In genomic region chr3:16266714-16267113, GRCh38 we compare ENCODE assay signal across 10 cellular contexts. TPM values are rescaled to one million over a fixed set of nuclear protein-coding genes. Genes with fewer than 3 reads are reported as not detected.
DNase-seq lines count a peak whose midpoint lies in the region; ATAC-seq and TF ChIP-seq lines count a peak whose summit lies in the region.
"Had no signal": no experiment of that assay in that cellular context is flagged by ENCODE, and none has a peak within 500 bp of the region (broad histone marks: within the 10 kb centered on the region; RNA-seq: fewer than 3 reads in every experiment).

No MANE protein-coding gene starts in this region.

- TF ChIP-seq CTCF in SU-DHL-6 (IDR thresholded peaks at IDR 0.05; ENCODE audit: insufficient read depth, low read length, poor library complexity, severe bottlenecking) = no peak
- TF ChIP-seq CTCF in esophagus muscularis mucosa (IDR thresholded peaks at IDR 0.05) = no peak

- no peak for TF ChIP-seq POLR2A in esophagus muscularis mucosa (IDR thresholded peaks at IDR 0.05; ENCODE audit: low read depth)

- H3K9me3 Mint-ChIP-seq in activated CD4-positive, alpha-beta T cell treated with anti-CD3 and anti-CD28 coated beads, Interleukin-2, amount 10 ng/mL, durations not matched to agents 7 days and 5 days = no peaks in the 10 kb centered on the region

- peak overlapping the region; percentile 85 for H3K4me2 ChIP-seq in SU-DHL-6 (ENCODE audit: low read depth, low read length, poor library complexity, severe bottlenecking)
- peak overlapping the region; percentile 96 for H3K4me2 ChIP-seq in skeletal muscle satellite cell (ENCODE audit: low read length)

- H3K27me3 Mint-ChIP-seq in activated CD4-positive, alpha-beta T cell treated with anti-CD3 and anti-CD28 coated beads, Interleukin-2, amount 10 ng/mL, durations not matched to agents 7 days and 5 days = no peaks in the 10 kb centered on the region

- TF ChIP-seq EP300 in esophagus muscularis mucosa (IDR thresholded peaks at IDR 0.05) = no peak

- H3K36me3 Mint-ChIP-seq in activated CD4-positive, alpha-beta T cell treated with anti-CD3 and anti-CD28 coated beads, Interleukin-2, amount 10 ng/mL, durations not matched to agents 7 days and 5 days (ENCODE audit: low read depth) = peaks cover 15% of the 10 kb centered on the region

- POLR2A ChIA-PET in activated CD4-positive, alpha-beta T cell treated with anti-CD3 and anti-CD28 coated beads, Interleukin-2, amount 10 ng/mL, durations not matched to agents 7 days and 5 days (lab: Charles Lee) = no interaction called here

- H3K9ac ChIP-seq in SU-DHL-6 (ENCODE audit: low read length) = peak overlapping the region; percentile 69; the same call in 1 of the 2 replicates
- no peak overlapping the region for H3K9ac ChIP-seq in skeletal muscle satellite cell (ENCODE audit: low read depth, low read length)

- H3K27ac Mint-ChIP-seq in activated CD4-positive, alpha-beta T cell treated with anti-CD3 and anti-CD28 coated beads, Interleukin-2, amount 10 ng/mL, durations not matched to agents 7 days and 5 days = peak overlapping the region; percentile 98

- ATAC-seq in GM19023 (IDR thresholded peaks at IDR 0.05; ENCODE audit: unreplicated experiment) = no peak

- peak overlapping the region; percentile 75 for H3K4me3 ChIP-seq in SU-DHL-6 (ENCODE audit: insufficient read depth, low read length, poor library complexity, severe bottlenecking)
- no peak overlapping the region for H3K4me3 ChIP-seq in esophagus muscularis mucosa
- no peak overlapping the region for H3K4me3 ChIP-seq in skeletal muscle satellite cell (ENCODE audit: low read length)

- H3K9me2 ChIP-seq in SU-DHL-6 (replicated peaks; ENCODE audit: insufficient read depth, low read length) = no peaks in the 10 kb centered on the region

- peaks cover 6% of the 10 kb centered on the region; the same call in 1 of the 2 replicates for H3F3A ChIP-seq in SU-DHL-6 (ENCODE audit: insufficient read depth)

- no peak overlapping the region for H2AFZ ChIP-seq in SU-DHL-6 (ENCODE audit: low read depth, low read length, severe bottlenecking)

- intact Hi-C loops in esophagus muscularis mucosa (cut with DNase I) = no loop called here

- CTCF ChIA-PET in activated CD4-positive, alpha-beta T cell treated with anti-CD3 and anti-CD28 coated beads, Interleukin-2, amount 10 ng/mL, durations not matched to agents 7 days and 5 days (lab: Charles Lee) = interaction anchor here (0.7 to 5.6 kb wide), 4 partner anchors 20 to 54 kb away, joined by 3 to 42 read pairs (median 4); no protein-coding TSS in a partner anchor

- H3K4me1 ChIP-seq in esophagus muscularis mucosa (peaks cover 38 to 63% (median 59%) of the 10 kb centered on the region in 4 donors), skeletal muscle satellite cell (ENCODE audit: control insufficient read depth, insufficient read depth, low read length) (peaks cover 16% of the 10 kb centered on the region)

- H3K4me1 Mint-ChIP-seq in activated CD4-positive, alpha-beta T cell treated with anti-CD3 and anti-CD28 coated beads, Interleukin-2, amount 10 ng/mL, durations not matched to agents 7 days and 5 days = peaks cover 40% of the 10 kb centered on the region

- H3K36me3 ChIP-seq in SU-DHL-6 (ENCODE audit: low read length) (peaks cover 8% of the 10 kb centered on the region; the same call in 1 of the 2 replicates), esophagus muscularis mucosa (peaks cover 6 to 32% (median 24%) of the 10 kb centered on the region in 4 donors), skeletal muscle satellite cell (ENCODE audit: insufficient read depth, low read length) (peaks cover under 1% of the 10 kb centered on the region)

- H3K27me3 ChIP-seq in SU-DHL-6 (ENCODE audit: low read length) = no peaks in the 10 kb centered on the region
- H3K27me3 ChIP-seq in esophagus muscularis mucosa = no peaks in the 10 kb centered on the region
- no peaks in the 10 kb centered on the region for H3K27me3 ChIP-seq in skeletal muscle satellite cell (ENCODE audit: control insufficient read depth, insufficient read depth, low read length)

- H3K79me2 ChIP-seq in SU-DHL-6 (ENCODE audit: insufficient read depth, low read length) = peaks cover 58% of the 10 kb centered on the region

- H3K4me3 Mint-ChIP-seq in activated CD4-positive, alpha-beta T cell treated with anti-CD3 and anti-CD28 coated beads, Interleukin-2, amount 10 ng/mL, durations not matched to agents 7 days and 5 days = peak overlapping the region; percentile 99

- DNase-seq in activated CD4-positive, alpha-beta T cell treated with anti-CD3 and anti-CD28 coated beads, Interleukin-2, amount 10 ng/mL, durations not matched to agents 7 days and 5 days = no peak
- DNase-seq in activated CD4-positive, alpha-beta T cell treated with anti-CD3 and anti-CD28 coated beads for 1 hour = no peak
- no peak for DNase-seq in esophagus muscularis mucosa (ENCODE audit: extremely low spot score)
- no peak for DNase-seq in NCI-H187 treated with DMSO at 0.1 percent for 48 hours (lab: John Stamatoyannopoulos, UW)
- DNase-seq in COLO829 (ENCODE audit: low spot score) = no peak
- DNase-seq: MV-4-11; stimulated activated CD4-positive, alpha-beta T cell treated with anti-CD3 and anti-CD28 coated beads, Interleukin-1b, Interleukin-23, amount 100 ng/mL, for 48 hours had no signal

- WGBS in esophagus muscularis mucosa = 76% methylated on average over 3 of the region's 3 CpGs

- H3K27ac ChIP-seq in SU-DHL-6 (ENCODE audit: low read depth, low read length) = no peak overlapping the region
- H3K27ac ChIP-seq in esophagus muscularis mucosa (replicated peaks in 1 of 4) = peak overlapping the region; percentile 13 to 94 (median 66)

- H4K20me1 ChIP-seq in SU-DHL-6 (ENCODE audit: low read depth, low read length) = no peaks in the 10 kb centered on the region

- no peaks in the 10 kb centered on the region for H3K9me3 ChIP-seq in SU-DHL-6 (ENCODE audit: insufficient read depth, low read length)
- H3K9me3 ChIP-seq in esophagus muscularis mucosa = no peaks in the 10 kb centered on the region
- H3K9me3 ChIP-seq in skeletal muscle satellite cell (replicated peaks; ENCODE audit: low read length) = no peaks in the 10 kb centered on the region

RNA-seq across cellular contexts. Expression of gene OXNAD1, which starts 1.7 kb away (rescaled TPM):
- 10 to 100 TPM; 64.0 to 70.4 TPM for total RNA-seq in activated CD4-positive, alpha-beta T cell treated with anti-CD3 and anti-CD28 coated beads, Interleukin-2, amount 10 ng/mL, durations not matched to agents 7 days and 5 days
- 10 to 100 TPM in 2 of 4 donors, 1 to 10 TPM in 2; 6.7 to 13.3 (median 10.2) TPM for total RNA-seq in esophagus muscularis mucosa
- 13.5 and 16.0 TPM in 2 replicates for total RNA-seq in skeletal muscle satellite cell (2012; rRNA removed)

RNA-seq across cellular contexts. Expression of gene DPH3, which starts 2.0 kb away (rescaled TPM):
- 10 to 100 TPM; 12.6 to 14.4 TPM for total RNA-seq in activated CD4-positive, alpha-beta T cell treated with anti-CD3 and anti-CD28 coated beads, Interleukin-2, amount 10 ng/mL, durations not matched to agents 7 days and 5 days
- total RNA-seq in esophagus muscularis mucosa = 10 to 100 TPM; 27.2 to 50.7 (median 37.6) TPM
- total RNA-seq in skeletal muscle satellite cell (2012; rRNA removed) = 18.8 and 22.3 TPM in 2 replicates

Comparison
In these comparisons a context has a peak if more than half of its experiments do, and no peak if none do; other contexts are left out.
1. RNA of gene OXNAD1, which starts 1.7 kb away (total RNA-seq): 64.0 to 70.4 TPM in activated CD4-positive, alpha-beta T cell treated with anti-CD3 and anti-CD28 coated beads, Interleukin-2, amount 10 ng/mL, durations not matched to agents 7 days and 5 days; 6.7 to 13.3 TPM in esophagus muscularis mucosa; every median in the first group is over 4 times any median in the second.